Comparison of ENCODE assay signal across 1 cellular context in the genomic region with DNA sequence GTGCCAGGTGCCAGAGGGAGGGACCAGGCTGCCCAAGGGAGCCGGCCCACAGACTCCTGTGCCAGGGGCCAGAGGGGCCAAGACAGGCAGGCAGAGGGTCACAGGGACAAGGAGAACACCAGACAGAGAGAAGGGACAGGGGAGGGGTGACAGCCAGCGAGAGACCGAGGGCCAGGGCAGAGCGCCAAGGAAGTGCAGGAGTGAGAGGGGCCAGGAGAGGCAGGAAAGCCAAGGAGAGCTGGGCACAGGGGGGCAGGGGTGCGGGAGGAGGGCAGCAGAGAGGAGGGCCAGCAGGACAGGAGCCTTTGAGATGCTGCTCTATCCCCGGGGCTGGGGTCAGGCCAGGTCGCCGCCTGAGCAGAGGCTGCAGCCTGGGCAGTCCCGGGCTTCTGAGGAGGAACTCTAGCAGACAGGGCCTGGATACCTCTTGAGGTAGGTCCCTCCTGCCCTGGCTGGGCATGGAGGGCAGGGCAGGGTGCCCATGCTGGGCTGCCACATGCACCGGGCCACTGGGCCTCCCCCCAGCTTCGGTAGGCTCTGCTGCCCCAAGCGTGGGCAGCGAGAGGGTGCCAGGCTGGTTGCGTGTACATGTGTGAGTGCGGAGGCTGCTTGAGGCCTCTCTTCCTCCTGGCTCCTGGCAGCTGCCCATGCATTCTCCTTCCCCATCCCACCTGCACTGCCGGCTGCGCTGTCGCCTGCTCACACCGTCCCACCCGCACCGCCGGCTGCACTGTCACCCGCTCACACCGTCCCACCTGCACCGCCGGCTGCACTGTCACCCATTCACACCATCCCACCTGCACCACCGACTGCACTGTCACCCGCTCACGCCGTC.
TF ChIP-seq lines count a peak whose summit lies in the region.

No MANE protein-coding gene starts in this region.

TF ChIP-seq in H1, 55 proteins besides CTCF, POLR2A, EP300 and RAD21:
- TF ChIP-seq FOSL1 (IDR thresholded peaks at IDR 0.05; ENCODE audit: insufficient read depth, low read depth, low read length) (no peak), RXRA (IDR thresholded peaks at IDR 0.05; ENCODE audit: insufficient read depth, low read depth, low read length) (no peak), SP4 (IDR thresholded peaks at IDR 0.05; ENCODE audit: low read length) (no peak), RFX5 (IDR thresholded peaks at IDR 0.05; ENCODE audit: borderline replicate concordance, low read depth, low read length) (no peak), BCL11A (IDR thresholded peaks at IDR 0.05; ENCODE audit: low read depth in 2 of 2, low read length in 2 of 2) (no peak), POU5F1 (IDR thresholded peaks at IDR 0.05; ENCODE audit: low read depth, low read length) (no peak), SP2 (IDR thresholded peaks at IDR 0.05; ENCODE audit: low read length) (no peak), SAP30 (IDR thresholded peaks at IDR 0.05; ENCODE audit: insufficient read depth, insufficient replicate concordance, low read length) (no peak), CBX8 (IDR thresholded peaks at IDR 0.05; ENCODE audit: borderline replicate concordance, low read depth, low read length) (no peak), NANOG (IDR thresholded peaks at IDR 0.05; ENCODE audit: insufficient read depth, low read depth, low read length, poor library complexity, severe bottlenecking) (no peak), ASH2L (IDR thresholded peaks at IDR 0.05; ENCODE audit: low read length) (no peak), BACH1 (IDR thresholded peaks at IDR 0.05; ENCODE audit: low read length) (no peak), CEBPB (IDR thresholded peaks at IDR 0.05; ENCODE audit: low read depth, low read length) (no peak)
